ENCODE assay signal across 15 cellular contexts in genomic region chr12:52715416-52715815, GRCh38. TPM values are rescaled to one million over a fixed set of nuclear protein-coding genes. Genes with fewer than 3 reads are reported as not detected.
DNase-seq lines count a peak whose midpoint lies in the region; ATAC-seq and TF ChIP-seq lines count a peak whose summit lies in the region.
"Had no signal": no experiment of that assay in that cellular context is flagged by ENCODE, and none has a peak within 500 bp of the region (broad histone marks: within the 10 kb centered on the region; RNA-seq: fewer than 3 reads in every experiment).

No MANE protein-coding gene starts in this region.

- peak; percentile 57 for TF ChIP-seq CTCF in LNCAP (IDR thresholded peaks at IDR 0.05)

- H3K4me3 Mint-ChIP-seq in effector memory CD8-positive, alpha-beta T cell: peak overlapping the region; percentile 50 to 58

- no peaks in the 10 kb centered on the region for H3K9me3 Mint-ChIP-seq in effector memory CD8-positive, alpha-beta T cell
- H3K9me3 Mint-ChIP-seq: activated T-cell treated with anti-CD3 and anti-CD28 coated beads, Interleukin-2, amount 50 U/mL, for 4 hours had no signal

- DNase-seq in NCI-H82 (lab: John Stamatoyannopoulos, UW): peak; percentile 40
- no peak for DNase-seq in NCI-H82 treated with DMSO at 0.1 percent for 48 hours (lab: John Stamatoyannopoulos, UW; ENCODE audit: unreplicated experiment)
- no peak for DNase-seq in effector memory CD8-positive, alpha-beta T cell
- DNase-seq in posterior vena cava (ENCODE audit: low spot score): peak; percentile 62
- DNase-seq in C1 segment of cervical spinal cord (lab: John Stamatoyannopoulos, UW): no peak
- no peak for DNase-seq in T-helper 1 cell
- DNase-seq: activated CD4-positive, CD25-positive, alpha-beta regulatory T cell; activated T-cell treated with anti-CD3 and anti-CD28 coated beads, Interleukin-2, amount 50 U/mL, for 4 hours; anterior cingulate cortex; left cardiac atrium; NCI-H1417 treated with DMSO at 0.1 percent for 48 hours; NCI-H748 treated with DMSO at 0.1 percent for 48 hours had no signal

- no peak for ATAC-seq in effector memory CD8-positive, alpha-beta T cell (replicated peaks)
- no peak for ATAC-seq in GM18520 (IDR thresholded peaks at IDR 0.05; ENCODE audit: unreplicated experiment)
- ATAC-seq: activated T-cell treated with anti-CD3 and anti-CD28 coated beads, Interleukin-2, amount 50 U/mL, for 4 hours had no signal

- no peaks in the 10 kb centered on the region for H3K36me3 Mint-ChIP-seq in effector memory CD8-positive, alpha-beta T cell (ENCODE audit: insufficient read depth)

- peaks cover 5 to 8% of the 10 kb centered on the region in 2 donors for H3K4me1 Mint-ChIP-seq in effector memory CD8-positive, alpha-beta T cell (ENCODE audit: low read depth in 2 of 2)

- intact Hi-C loops in posterior vena cava (cut with DNase I): no loop called here

- H3K27ac Mint-ChIP-seq in effector memory CD8-positive, alpha-beta T cell: no peak overlapping the region

- H3K27me3 Mint-ChIP-seq in effector memory CD8-positive, alpha-beta T cell: peaks cover 44 to 68% of the 10 kb centered on the region in 2 donors

RNA-seq across cellular contexts. Expression of gene KRT77, which starts 12.1 kb away (rescaled TPM):
- total RNA-seq in posterior vena cava: not detected
- total RNA-seq: activated T-cell treated with anti-CD3 and anti-CD28 coated beads, Interleukin-2, amount 50 U/mL, for 4 hours; left cardiac atrium; tibial nerve had no signal

RNA-seq across cellular contexts. Expression of gene KRT1, which starts 35.2 kb away (rescaled TPM):
- under 1 TPM in 1 of 2 donors, not detected in 1; 0.42 TPM for total RNA-seq in posterior vena cava
- total RNA-seq: tibial nerve had no signal

Comparison
In these comparisons a context has a peak if more than half of its experiments do, and no peak if none do; other contexts are left out.
1. DNase-seq: peak in NCI-H82 (single experiment) and posterior vena cava (single experiment); none in NCI-H82 treated with DMSO at 0.1 percent for 48 hours (single experiment), effector memory CD8-positive, alpha-beta T cell (0 of 3), C1 segment of cervical spinal cord (0 of 14) and T-helper 1 cell (0 of 5).